Comparison of ENCODE assay signal across 20 cellular contexts in genomic region chr3:107977571-107977970, GRCh38.
"Had no signal": no experiment of that assay in that cellular context is flagged by ENCODE, and none has a peak within 500 bp of the region (broad histone marks: within the 10 kb centered on the region; RNA-seq: fewer than 3 reads in every experiment).

No MANE protein-coding gene starts in this region.

- H3K9me3 Mint-ChIP-seq: activated CD4-positive, alpha-beta T cell treated with anti-CD3 and anti-CD28 coated beads, Interleukin-2, amount 10 ng/mL, durations not matched to agents 24 days and 14 days; activated T-helper 2 cell treated with anti-CD3 and anti-CD28 coated beads, Interferon-gamma antibody, Interleukin-2, Interleukin-4, amounts not matched to agents 10 μg/mL and 5 μg/mL and 100 μg/mL, durations not matched to agents 14 hours and 24 hours and 36 hours; natural killer cell; stimulated activated naive CD8-positive, alpha-beta T cell treated with anti-CD3 and anti-CD28 coated beads, Interleukin-15, amount 100 ng/mL, for 72 hours had no signal

- H3K27ac ChIP-seq: adrenal gland, left lung, pancreas, psoas muscle, tibial artery had no signal

- H3K27me3 ChIP-seq: adrenal gland, left lung, pancreas, tibial artery had no signal

- H3K27me3 Mint-ChIP-seq: activated naive CD8-positive, alpha-beta T cell; stimulated activated naive CD8-positive, alpha-beta T cell treated with anti-CD3 and anti-CD28 coated beads, Interleukin-15, amount 100 ng/mL, for 72 hours had no signal

- H3K4me3 ChIP-seq: adrenal gland, left lung, pancreas, psoas muscle, tibial artery had no signal

- DNase-seq: activated CD4-positive, alpha-beta T cell treated with anti-CD3 and anti-CD28 coated beads, Interleukin-2, amount 10 ng/mL, durations not matched to agents 24 days and 14 days; activated naive CD4-positive, alpha-beta T cell; activated T-cell treated with anti-CD3 and anti-CD28 coated beads, Interleukin-2, amount 50 U/mL, for 1 hour; adrenal gland; central memory CD4-positive, alpha-beta T cell; dermis blood vessel endothelial cell; effector CD8-positive, alpha-beta T cell; erythroblast; foreskin fibroblast; left lung; natural killer cell; pancreas; psoas muscle; right cardiac atrium; stimulated activated CD4-positive, alpha-beta T cell treated with anti-CD3 and anti-CD28 coated beads, Interleukin-12 subunit alpha, Interleukin-12 subunit beta, amount 100 ng/mL, for 4 hours; stimulated activated naive CD8-positive, alpha-beta T cell treated with anti-CD3 and anti-CD28 coated beads, Interleukin-15, amount 100 ng/mL, for 72 hours; tibial artery had no signal

- H3K36me3 Mint-ChIP-seq: activated naive CD8-positive, alpha-beta T cell; natural killer cell had no signal

- H3K4me3 Mint-ChIP-seq: activated CD4-positive, alpha-beta T cell treated with anti-CD3 and anti-CD28 coated beads, Interleukin-2, amount 10 ng/mL, durations not matched to agents 24 days and 14 days; activated naive CD8-positive, alpha-beta T cell; stimulated activated naive CD8-positive, alpha-beta T cell treated with anti-CD3 and anti-CD28 coated beads, Interleukin-15, amount 100 ng/mL, for 72 hours had no signal

- H3K36me3 ChIP-seq: adrenal gland, left lung, pancreas, tibial artery had no signal

- ATAC-seq: activated CD4-positive, CD25-positive, alpha-beta regulatory T cell treated with anti-CD3 and anti-CD28 coated beads, Interleukin-2, amount 50 U/mL, for 24 hours; left lung; natural killer cell; pancreas; psoas muscle; right cardiac atrium; stimulated activated naive CD8-positive, alpha-beta T cell treated with anti-CD3 and anti-CD28 coated beads, Interleukin-15, amount 100 ng/mL, for 72 hours had no signal

- H3K27ac Mint-ChIP-seq: activated CD4-positive, alpha-beta T cell treated with anti-CD3 and anti-CD28 coated beads, Interleukin-2, amount 10 ng/mL, durations not matched to agents 24 days and 14 days; activated T-helper 2 cell treated with anti-CD3 and anti-CD28 coated beads, Interferon-gamma antibody, Interleukin-2, Interleukin-4, amounts not matched to agents 10 μg/mL and 5 μg/mL and 100 μg/mL, durations not matched to agents 14 hours and 24 hours and 36 hours; stimulated activated naive CD8-positive, alpha-beta T cell treated with anti-CD3 and anti-CD28 coated beads, Interleukin-15, amount 100 ng/mL, for 72 hours had no signal

- H3K4me1 ChIP-seq: adrenal gland, tibial artery had no signal

- H3K9me3 ChIP-seq: adrenal gland, left lung, psoas muscle, tibial artery had no signal
